In the genomic region with DNA sequence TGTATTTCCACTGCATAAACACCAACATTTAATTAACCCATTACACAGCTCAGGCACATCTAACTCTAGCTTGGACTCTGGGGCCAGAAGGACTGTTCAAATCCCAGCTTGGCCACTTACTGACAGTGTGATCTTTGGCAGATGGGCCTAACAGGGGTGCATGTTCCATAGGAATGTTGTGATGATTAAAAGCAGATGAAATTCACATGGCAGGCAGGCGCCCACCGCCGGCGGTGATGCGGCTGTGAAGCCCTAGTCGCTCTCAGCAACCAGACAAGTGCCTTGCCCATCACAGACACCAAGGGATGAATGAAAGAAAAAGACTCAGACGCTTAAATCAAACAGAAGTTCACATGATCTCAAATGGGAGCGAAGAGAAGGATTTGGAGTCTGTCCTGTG, we compare ENCODE assay signal across 35 cellular contexts.
"Had no signal": no experiment of that assay in that cellular context is flagged by ENCODE, and none has a peak within 500 bp of the region (broad histone marks: within the 10 kb centered on the region; RNA-seq: fewer than 3 reads in every experiment).

No MANE protein-coding gene starts in this region.

- H3K27ac Mint-ChIP-seq: activated CD4-positive, alpha-beta memory T cell treated with anti-CD3 and anti-CD28 coated beads for 36 hours; activated CD4-positive, alpha-beta T cell treated with anti-CD3 and anti-CD28 coated beads for 36 hours; activated CD4-positive, alpha-beta T cell treated with anti-CD3 and anti-CD28 coated beads, Interleukin-2, amount 10 ng/mL, durations not matched to agents 24 days and 14 days; activated CD8-positive, alpha-beta memory T cell treated with anti-CD3 and anti-CD28 coated beads, Interleukin-2, amount 10 ng/mL, durations not matched to agents 7 days and 5 days; activated CD8-positive, alpha-beta T cell treated with anti-CD3 and anti-CD28 coated beads, Interleukin-2, amount 10 ng/mL, durations not matched to agents 7 days and 5 days; activated naive CD4-positive, alpha-beta T cell treated with anti-CD3 and anti-CD28 coated beads, Interleukin-2, amount 10 ng/mL, durations not matched to agents 7 days and 5 days; activated naive CD4-positive, alpha-beta T cell treated with anti-CD3 and anti-CD28 coated beads, Interleukin-2, amount 50 U/mL, for 72 hours; activated naive CD8-positive, alpha-beta T cell treated with anti-CD3 and anti-CD28 coated beads, Interleukin-2, amount 10 ng/mL, durations not matched to agents 7 days and 5 days; activated T-helper 1 cell treated with anti-CD3 and anti-CD28 coated beads, Interleukin-12 subunit alpha, Interleukin-12 subunit beta, Interleukin-2, Interleukin-4 antibody, amounts not matched to agents 30 ng/mL and 10 ng/mL and 1 ng/mL, durations not matched to agents 14 hours and 24 hours and 36 hours; dendritic cell treated with granulocyte-macrophage colony-stimulating factor and Interleukin-4, amounts not matched to agents 40 ng/mL and 50 ng/mL, for 4 days; endodermal cell; T-helper 17 cell; T-helper 2 cell treated with Interferon-gamma antibody and Interleukin-4, amounts not matched to agents 5 μg/mL and 100 μg/mL, for 36 hours had no signal

- ATAC-seq: activated CD4-positive, alpha-beta T cell treated with anti-CD3 and anti-CD28 coated beads for 36 hours; activated CD8-positive, alpha-beta memory T cell treated with anti-CD3 and anti-CD28 coated beads, Interleukin-2, amount 10 ng/mL, durations not matched to agents 7 days and 5 days; activated CD8-positive, alpha-beta T cell treated with anti-CD3 and anti-CD28 coated beads, Interleukin-2, amount 10 ng/mL, durations not matched to agents 7 days and 5 days; activated naive CD4-positive, alpha-beta T cell treated with anti-CD3 and anti-CD28 coated beads, Interleukin-2, amount 50 U/mL, for 72 hours; esophagus mucosa; heart left ventricle; T-helper 17 cell had no signal

- H3K4me3 ChIP-seq: coronary artery, dorsolateral prefrontal cortex, heart left ventricle had no signal

- H3K4me1 Mint-ChIP-seq: activated naive CD4-positive, alpha-beta T cell treated with anti-CD3 and anti-CD28 coated beads, Interleukin-2, amount 10 ng/mL, durations not matched to agents 7 days and 5 days; activated naive CD8-positive, alpha-beta T cell treated with anti-CD3 and anti-CD28 coated beads, Interleukin-2, amount 10 ng/mL, durations not matched to agents 7 days and 5 days; endodermal cell; T-helper 17 cell had no signal

- H3K4me3 Mint-ChIP-seq: activated CD4-positive, alpha-beta memory T cell treated with anti-CD3 and anti-CD28 coated beads for 36 hours; activated CD4-positive, alpha-beta T cell treated with anti-CD3 and anti-CD28 coated beads for 36 hours; activated CD4-positive, alpha-beta T cell treated with anti-CD3 and anti-CD28 coated beads, Interleukin-2, amount 10 ng/mL, durations not matched to agents 24 days and 14 days; activated CD8-positive, alpha-beta memory T cell treated with anti-CD3 and anti-CD28 coated beads, Interleukin-2, amount 10 ng/mL, durations not matched to agents 7 days and 5 days; activated CD8-positive, alpha-beta T cell treated with anti-CD3 and anti-CD28 coated beads, Interleukin-2, amount 10 ng/mL, durations not matched to agents 7 days and 5 days; activated naive CD4-positive, alpha-beta T cell treated with anti-CD3 and anti-CD28 coated beads, Interleukin-2, amount 10 ng/mL, durations not matched to agents 7 days and 5 days; activated naive CD8-positive, alpha-beta T cell treated with anti-CD3 and anti-CD28 coated beads, Interleukin-2, amount 10 ng/mL, durations not matched to agents 7 days and 5 days; activated T-helper 1 cell treated with anti-CD3 and anti-CD28 coated beads, Interleukin-12 subunit alpha, Interleukin-12 subunit beta, Interleukin-2, Interleukin-4 antibody, amounts not matched to agents 30 ng/mL and 10 ng/mL and 1 ng/mL, durations not matched to agents 14 hours and 24 hours and 36 hours; dendritic cell treated with granulocyte-macrophage colony-stimulating factor and Interleukin-4, amounts not matched to agents 40 ng/mL and 50 ng/mL, for 4 days; endodermal cell; T-helper 17 cell; T-helper 2 cell treated with Interferon-gamma antibody and Interleukin-4, amounts not matched to agents 5 μg/mL and 100 μg/mL, for 36 hours had no signal

- H3K27ac ChIP-seq: brain microvascular endothelial cell, coronary artery, dorsolateral prefrontal cortex, heart left ventricle, WERI-Rb-1 had no signal

- DNase-seq: activated CD4-positive, alpha-beta memory T cell treated with anti-CD3 and anti-CD28 coated beads for 36 hours; activated CD4-positive, alpha-beta T cell treated with anti-CD3 and anti-CD28 coated beads for 36 hours; activated CD4-positive, alpha-beta T cell treated with anti-CD3 and anti-CD28 coated beads, Interleukin-2, amount 10 ng/mL, durations not matched to agents 24 days and 14 days; activated CD4-positive, CD25-positive, alpha-beta regulatory T cell; activated CD4-positive, CD25-positive, alpha-beta regulatory T cell treated with anti-CD3 and anti-CD28 coated beads, Interleukin-2, amount 50 U/mL, for 72 hours; activated CD8-positive, alpha-beta memory T cell treated with anti-CD3 and anti-CD28 coated beads, Interleukin-2, amount 10 ng/mL, durations not matched to agents 7 days and 5 days; activated CD8-positive, alpha-beta memory T cell treated with anti-CD3 and anti-CD28 coated beads, Interleukin-2, amount 50 U/mL, for 4 hours; activated CD8-positive, alpha-beta T cell treated with anti-CD3 and anti-CD28 coated beads, Interleukin-2, amount 10 ng/mL, durations not matched to agents 7 days and 5 days; activated gamma-delta T cell; activated naive CD4-positive, alpha-beta T cell; activated naive CD4-positive, alpha-beta T cell treated with anti-CD3 and anti-CD28 coated beads, Interleukin-2, amount 10 ng/mL, durations not matched to agents 7 days and 5 days; activated naive CD8-positive, alpha-beta T cell treated with anti-CD3 and anti-CD28 coated beads, Interleukin-2, amount 10 ng/mL, durations not matched to agents 7 days and 5 days; activated T-cell treated with anti-CD3 and anti-CD28 coated beads, Interleukin-2, amount 50 U/mL, for 1 hour; activated T-cell treated with anti-CD3 and anti-CD28 coated beads, Interleukin-2, amount 50 U/mL, for 48 hours; amniotic stem cell; anterior cingulate cortex; brain microvascular endothelial cell; caudate nucleus; dorsolateral prefrontal cortex; effector memory CD4-positive, alpha-beta T cell; endodermal cell; foreskin fibroblast; heart left ventricle; T-helper 1 cell; T-helper 17 cell; T1000; WERI-Rb-1 had no signal

- H3K36me3 Mint-ChIP-seq: activated CD4-positive, alpha-beta memory T cell treated with anti-CD3 and anti-CD28 coated beads for 36 hours; activated naive CD4-positive, alpha-beta T cell treated with anti-CD3 and anti-CD28 coated beads, Interleukin-2, amount 10 ng/mL, durations not matched to agents 7 days and 5 days; activated naive CD4-positive, alpha-beta T cell treated with anti-CD3 and anti-CD28 coated beads, Interleukin-2, amount 50 U/mL, for 72 hours; activated naive CD8-positive, alpha-beta T cell treated with anti-CD3 and anti-CD28 coated beads, Interleukin-2, amount 10 ng/mL, durations not matched to agents 7 days and 5 days had no signal

- H3K27me3 ChIP-seq: brain microvascular endothelial cell, heart left ventricle had no signal

- H3K27me3 Mint-ChIP-seq: dendritic cell treated with granulocyte-macrophage colony-stimulating factor and Interleukin-4, amounts not matched to agents 40 ng/mL and 50 ng/mL, for 4 days; T-helper 17 cell had no signal

- H3K36me3 ChIP-seq: brain microvascular endothelial cell, heart left ventricle, WERI-Rb-1 had no signal

- H3K9me3 Mint-ChIP-seq: activated naive CD4-positive, alpha-beta T cell treated with anti-CD3 and anti-CD28 coated beads, Interleukin-2, amount 50 U/mL, for 72 hours had no signal

- FAIRE-seq: astrocyte, frontal cortex had no signal
